ENCODE assay signal across 9 cellular contexts in the genomic region with DNA sequence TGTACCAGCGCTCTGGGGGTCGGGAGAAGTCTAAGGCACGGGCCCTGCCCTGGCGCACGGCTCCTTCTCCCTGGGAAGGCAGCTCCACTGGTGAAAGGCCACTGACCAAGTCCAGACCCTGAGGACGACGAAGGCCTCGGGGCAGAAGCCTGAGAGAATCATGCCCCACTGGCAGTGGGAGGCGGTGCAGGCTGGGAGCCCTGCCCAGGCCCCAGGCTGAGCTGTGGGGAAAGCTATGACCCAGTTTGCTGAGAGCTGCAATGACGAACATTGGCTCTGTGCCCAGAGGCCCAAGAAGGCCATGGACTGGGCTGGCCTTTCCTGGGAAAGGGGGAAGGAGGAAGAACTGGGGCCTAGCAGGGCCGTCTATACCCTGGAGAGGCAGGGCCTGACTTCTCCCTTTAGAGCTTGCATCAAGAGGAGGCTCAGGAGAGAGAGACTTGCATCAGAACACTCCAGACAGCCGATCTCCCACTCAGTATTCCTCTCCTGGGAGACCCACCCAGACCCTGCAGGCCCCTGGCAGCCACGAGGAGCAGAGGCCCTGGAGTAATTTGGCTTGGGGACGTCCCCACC. TPM values are rescaled to one million over a fixed set of nuclear protein-coding genes. Genes with fewer than 3 reads are reported as not detected.
DNase-seq lines count a peak whose midpoint lies in the region; ATAC-seq and TF ChIP-seq lines count a peak whose summit lies in the region.
"Had no signal": no experiment of that assay in that cellular context is flagged by ENCODE, and none has a peak within 500 bp of the region (broad histone marks: within the 10 kb centered on the region; RNA-seq: fewer than 3 reads in every experiment).

No MANE protein-coding gene starts in this region.

- H2AK5ac ChIP-seq in trophoblast cell (ENCODE audit: low read length): peak overlapping the region; percentile 21

- intact Hi-C loops in activated CD4-positive, alpha-beta memory T cell treated with anti-CD3 and anti-CD28 coated beads for 36 hours (cut with micrococcal nuclease): no loop called here

- WGBS in trophoblast cell (ENCODE audit: extremely low coverage, insufficient coverage, insufficient read length): no CpG with 5 or more reads among the region's 14 CpGs

- H3K14ac ChIP-seq in trophoblast cell (ENCODE audit: low read length): peak overlapping the region; percentile 20

- H3K4ac ChIP-seq in trophoblast cell (ENCODE audit: low read depth, low read length): no peak overlapping the region

- H3K36me3 ChIP-seq in BLaER1 (peaks cover 25% of the 10 kb centered on the region), adipocyte (ENCODE audit: control insufficient read depth, insufficient read depth, low read length, severe bottlenecking) (peaks cover 11% of the 10 kb centered on the region), trophoblast cell (ENCODE audit: control insufficient read depth in 1 of 2, insufficient read depth in 2 of 2, low read length in 2 of 2) (peaks cover 4 to 10% of the 10 kb centered on the region in 2 experiments)

- H2BK12ac ChIP-seq in trophoblast cell (ENCODE audit: low read length): peak overlapping the region; percentile 66

- H2BK5ac ChIP-seq in trophoblast cell (ENCODE audit: low read depth, low read length, poor library complexity): no peak overlapping the region

- H3K9me3 ChIP-seq in BLaER1 (no peaks in the 10 kb centered on the region), adipocyte (ENCODE audit: control insufficient read depth, low read length) (no peaks in the 10 kb centered on the region), trophoblast cell (ENCODE audit: insufficient read depth, low read depth, low read length) (no peaks in the 10 kb centered on the region)

- CTCF ChIA-PET in activated CD4-positive, alpha-beta memory T cell treated with anti-CD3 and anti-CD28 coated beads for 36 hours (lab: Charles Lee): no interaction called here

- H3K4me1 ChIP-seq in BLaER1 (peaks cover 77% of the 10 kb centered on the region), adipocyte (ENCODE audit: control insufficient read depth, insufficient read depth, low read length) (peaks cover 61% of the 10 kb centered on the region), trophoblast cell (ENCODE audit: control insufficient read depth in 1 of 2, insufficient read depth in 2 of 2, low read length in 2 of 2) (peaks cover 36 to 48% of the 10 kb centered on the region in 2 experiments)

- peak overlapping the region; percentile 49 for H4K8ac ChIP-seq in trophoblast cell (ENCODE audit: low read depth, low read length)

- peak overlapping the region; percentile 22 for H3K18ac ChIP-seq in trophoblast cell (ENCODE audit: low read length)

- peaks cover 53% of the 10 kb centered on the region; the same call in 1 of the 2 replicates for H4K20me1 ChIP-seq in BLaER1

- no peak overlapping the region for H3K4me3 Mint-ChIP-seq in glutamatergic neuron (ENCODE audit: unreplicated experiment)
- no peak overlapping the region for H3K4me3 Mint-ChIP-seq in activated CD4-positive, alpha-beta memory T cell treated with anti-CD3 and anti-CD28 coated beads for 36 hours
- H3K4me3 Mint-ChIP-seq: naive B cell had no signal

- peak overlapping the region; percentile 23 for H2BK120ac ChIP-seq in trophoblast cell (ENCODE audit: insufficient read depth, low read length, poor library complexity)

- H3K9ac ChIP-seq in BLaER1 (no peak overlapping the region; the same call in 1 of the 2 replicates), adipocyte (ENCODE audit: low read length) (peak overlapping the region; percentile 93), trophoblast cell (ENCODE audit: low read length) (no peak overlapping the region)

- H3K27ac ChIP-seq in BLaER1 (no peak overlapping the region), trophoblast cell (ENCODE audit: low read depth, low read length) (no peak overlapping the region)

- no peak for ATAC-seq in HG03095 (IDR thresholded peaks at IDR 0.05; ENCODE audit: unreplicated experiment)

- H2AFZ ChIP-seq in trophoblast cell (ENCODE audit: insufficient read depth, low read length, poor library complexity): peak overlapping the region; percentile 8

- POLR2A ChIA-PET in activated CD4-positive, alpha-beta memory T cell treated with anti-CD3 and anti-CD28 coated beads for 36 hours (lab: Charles Lee): no interaction called here

- H3K27ac Mint-ChIP-seq in glutamatergic neuron (ENCODE audit: unreplicated experiment): no peak overlapping the region
- H3K27ac Mint-ChIP-seq in activated CD4-positive, alpha-beta memory T cell treated with anti-CD3 and anti-CD28 coated beads for 36 hours: no peak overlapping the region

- H4K91ac ChIP-seq in trophoblast cell (ENCODE audit: low read depth, low read length): peak overlapping the region; percentile 48

- no peak overlapping the region for H3K23ac ChIP-seq in trophoblast cell (ENCODE audit: low read length)

- no peaks in the 10 kb centered on the region for H3K79me2 ChIP-seq in trophoblast cell (ENCODE audit: control insufficient read depth, insufficient read depth, low read length, poor library complexity)

- H3K9me3 Mint-ChIP-seq in glutamatergic neuron (ENCODE audit: unreplicated experiment): peaks cover 15% of the 10 kb centered on the region
- H3K9me3 Mint-ChIP-seq in activated CD4-positive, alpha-beta memory T cell treated with anti-CD3 and anti-CD28 coated beads for 36 hours: no peaks in the 10 kb centered on the region
- H3K9me3 Mint-ChIP-seq: naive B cell had no signal

- H3K27me3 ChIP-seq in BLaER1: no peaks in the 10 kb centered on the region
- no peaks in the 10 kb centered on the region for H3K27me3 ChIP-seq in adipocyte (replicated peaks; ENCODE audit: control insufficient read depth, insufficient read depth, low read length)
- H3K27me3 ChIP-seq in trophoblast cell (ENCODE audit: insufficient read depth, low read length): no peaks in the 10 kb centered on the region

- H3K36me3 Mint-ChIP-seq in glutamatergic neuron (ENCODE audit: unreplicated experiment): peaks cover 8% of the 10 kb centered on the region
- peaks cover 7% of the 10 kb centered on the region for H3K36me3 Mint-ChIP-seq in activated CD4-positive, alpha-beta memory T cell treated with anti-CD3 and anti-CD28 coated beads for 36 hours

- TF ChIP-seq CTCF in glutamatergic neuron (IDR thresholded peaks at IDR 0.05; ENCODE audit: partially characterized antibody, unreplicated experiment): peak; percentile 32

- H4K12ac ChIP-seq in trophoblast cell (ENCODE audit: low read depth, low read length): no peak overlapping the region

- H3K4me3 ChIP-seq in BLaER1 (no peak overlapping the region), adipocyte (ENCODE audit: low read length) (peak overlapping the region; percentile 33), trophoblast cell (ENCODE audit: low read depth, low read length) (no peak overlapping the region)

- DNase-seq in HPDE6-E6E7 (ENCODE audit: extremely low spot score) (peak; percentile 92), adipocyte (ENCODE audit: low read depth) (peak; percentile 98), glutamatergic neuron (peak; percentile 46), trophoblast cell (peak; percentile 95 to 97), NCI-H2107 (lab: John Stamatoyannopoulos, UW) (no peak)
- DNase-seq in activated CD4-positive, alpha-beta memory T cell treated with anti-CD3 and anti-CD28 coated beads for 36 hours: no peak
- DNase-seq: naive B cell had no signal

- peaks cover 12% of the 10 kb centered on the region for H3K27me3 Mint-ChIP-seq in glutamatergic neuron (ENCODE audit: unreplicated experiment)
- H3K27me3 Mint-ChIP-seq in activated CD4-positive, alpha-beta memory T cell treated with anti-CD3 and anti-CD28 coated beads for 36 hours: no peaks in the 10 kb centered on the region
- H3K27me3 Mint-ChIP-seq: naive B cell had no signal

- H3K4me2 ChIP-seq in BLaER1 (peak overlapping the region; percentile 74), trophoblast cell (ENCODE audit: low read length) (no peak overlapping the region)

- peaks cover 14% of the 10 kb centered on the region for H3K4me1 Mint-ChIP-seq in glutamatergic neuron (ENCODE audit: low read depth, unreplicated experiment)
- no peaks in the 10 kb centered on the region for H3K4me1 Mint-ChIP-seq in activated CD4-positive, alpha-beta memory T cell treated with anti-CD3 and anti-CD28 coated beads for 36 hours (ENCODE audit: low read depth)

- peaks cover 30% of the 10 kb centered on the region for H3K79me1 ChIP-seq in trophoblast cell (ENCODE audit: low read length)

RNA-seq across cellular contexts. Expression of gene HS1BP3, which starts 32.9 kb away (rescaled TPM):
- 23.8 TPM for total RNA-seq in glutamatergic neuron (ENCODE audit: unreplicated experiment)
- polyA plus RNA-seq in trophoblast cell (2013): 17.5 and 18.2 TPM in 2 replicates
- total RNA-seq in activated CD4-positive, alpha-beta memory T cell treated with anti-CD3 and anti-CD28 coated beads for 36 hours: 10 to 100 TPM; 10.1 to 10.4 TPM

RNA-seq across cellular contexts. Expression of gene GDF7, which starts 49.0 kb away (rescaled TPM):
- total RNA-seq in glutamatergic neuron (ENCODE audit: unreplicated experiment): not detected
- polyA plus RNA-seq in trophoblast cell (2013): 0.14 and 0.17 TPM in 2 replicates
- under 1 TPM; 0.02 to 0.05 TPM for total RNA-seq in activated CD4-positive, alpha-beta memory T cell treated with anti-CD3 and anti-CD28 coated beads for 36 hours

Comparison
In these comparisons a context has a peak if more than half of its experiments do, and no peak if none do; other contexts are left out.
1. DNase-seq: peak in HPDE6-E6E7 (single experiment), adipocyte (single experiment), glutamatergic neuron (single experiment) and trophoblast cell (2 of 2); none in NCI-H2107 (single experiment) and activated CD4-positive, alpha-beta memory T cell treated with anti-CD3 and anti-CD28 coated beads for 36 hours (single experiment).